ENCODE assay signal across 6 cellular contexts in the genomic region with DNA sequence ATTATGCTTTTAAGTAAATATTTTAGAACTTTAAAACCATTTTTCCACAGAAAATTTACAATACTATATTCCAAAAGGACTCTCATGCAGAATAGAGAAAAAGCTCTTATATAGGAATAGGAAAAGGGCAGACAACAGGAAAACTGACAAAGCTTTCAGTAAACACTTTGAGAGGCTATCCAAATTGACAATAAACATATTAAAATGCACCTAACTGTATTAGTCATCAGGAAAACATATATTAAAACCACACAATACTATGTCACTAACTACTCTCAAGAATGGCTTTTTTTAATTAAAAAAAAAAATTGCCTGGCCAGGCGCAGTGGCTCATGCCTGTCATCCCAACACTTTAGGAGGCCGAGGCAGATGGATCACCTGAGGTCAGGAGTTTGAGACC.
"Had no signal": no experiment of that assay in that cellular context is flagged by ENCODE, and none has a peak within 500 bp of the region (broad histone marks: within the 10 kb centered on the region; RNA-seq: fewer than 3 reads in every experiment).

No MANE protein-coding gene starts in this region.

- H3K27ac ChIP-seq: HL-60 had no signal

- H3K4me3 Mint-ChIP-seq: IgD-negative memory B cell had no signal

- H3K27me3 Mint-ChIP-seq: IgD-negative memory B cell had no signal

- H3K4me1 Mint-ChIP-seq: IgD-negative memory B cell had no signal

- ATAC-seq: HepG2, K562 had no signal

- H3K4me3 ChIP-seq: K562 had no signal

- H3K27ac Mint-ChIP-seq: IgD-negative memory B cell had no signal

- DNase-seq: KBM-7, KG1 had no signal

- H3K36me3 Mint-ChIP-seq: IgD-negative memory B cell had no signal
